In genomic region chr19:40403262-40403984, GRCh38 we compare ENCODE assay signal across 9 cellular contexts. TPM values are rescaled to one million over a fixed set of nuclear protein-coding genes. Genes with fewer than 3 reads are reported as not detected.
DNase-seq lines count a peak whose midpoint lies in the region; ATAC-seq and TF ChIP-seq lines count a peak whose summit lies in the region.
"Had no signal": no experiment of that assay in that cellular context is flagged by ENCODE, and none has a peak within 500 bp of the region (broad histone marks: within the 10 kb centered on the region; RNA-seq: fewer than 3 reads in every experiment).

No MANE protein-coding gene starts in this region.

- H3K4me1 ChIP-seq in OCI-LY7 (ENCODE audit: insufficient read depth, low read length, poor library complexity, severe bottlenecking) = peaks cover 28% of the 10 kb centered on the region
- peaks cover 17 to 28% (median 26%) of the 10 kb centered on the region in 4 donors for H3K4me1 ChIP-seq in esophagus muscularis mucosa

- H4K20me1 ChIP-seq in OCI-LY7 (ENCODE audit: insufficient read depth, low read length) = no peaks in the 10 kb centered on the region

- H3K4me1 Mint-ChIP-seq in naive B cell = peaks cover 22 to 35% (median 26%) of the 10 kb centered on the region in 3 donors
- peaks cover 42% of the 10 kb centered on the region for H3K4me1 Mint-ChIP-seq in stimulated activated memory B cell treated with anti-CD40 and anti-IgM and Interleukin-4, amounts not matched to agents 10 μg/mL and 1 μg/mL and 100 μg/mL, for 72 hours

- H3K79me2 ChIP-seq in OCI-LY7 (ENCODE audit: insufficient read depth, low read depth, low read length) = no peaks in the 10 kb centered on the region

- peak overlapping the region; percentile 77 to 99 (median 96) for H3K4me3 Mint-ChIP-seq in naive B cell
- peak overlapping the region; percentile 91 for H3K4me3 Mint-ChIP-seq in stimulated activated memory B cell treated with anti-CD40 and anti-IgM and Interleukin-4, amounts not matched to agents 10 μg/mL and 1 μg/mL and 100 μg/mL, for 72 hours

- no TSS peak for BruUV-seq in OCI-LY7 (replicated peaks; lab: Mats Ljungman, UMichigan)

- TF ChIP-seq EP300 in esophagus muscularis mucosa (IDR thresholded peaks at IDR 0.05) = no peak

- ATAC-seq in GM19351 (IDR thresholded peaks at IDR 0.05; ENCODE audit: unreplicated experiment) = peak; percentile 69
- ATAC-seq in naive B cell (ENCODE audit: low read depth in 2 of 2) = peak; percentile 66 to 70
- ATAC-seq in stimulated activated memory B cell treated with anti-CD40 and anti-IgM and Interleukin-4, amounts not matched to agents 10 μg/mL and 1 μg/mL and 100 μg/mL, for 72 hours = peak; percentile 90

- no peaks in the 10 kb centered on the region for H3K9me2 ChIP-seq in OCI-LY7 (ENCODE audit: insufficient read depth, low read length)

- TF ChIP-seq POLR2A in esophagus muscularis mucosa (IDR thresholded peaks at IDR 0.05; ENCODE audit: low read depth) = no peak

- H3K4me2 ChIP-seq in OCI-LY7 (ENCODE audit: low read length) = peak overlapping the region; percentile 99

- H3K9me3 Mint-ChIP-seq in naive B cell = peaks cover 0 to 4% (median 0%) of the 10 kb centered on the region in 7 donors
- H3K9me3 Mint-ChIP-seq in stimulated activated memory B cell treated with anti-CD40 and anti-IgM and Interleukin-4, amounts not matched to agents 10 μg/mL and 1 μg/mL and 100 μg/mL, for 72 hours = no peaks in the 10 kb centered on the region

- DNase-seq in C1 segment of cervical spinal cord (lab: John Stamatoyannopoulos, UW) (peak in 10 of 14 donors; percentile 5 to 65 (median 24)), HK-2 (ENCODE audit: unreplicated experiment) (peak; percentile 97), OCI-LY7 (ENCODE audit: low spot score) (peak; percentile 93), activated T-cell treated with anti-CD3 and anti-CD28 coated beads for 48 hours (ENCODE audit: low read depth) (peak; percentile 78), esophagus muscularis mucosa (ENCODE audit: extremely low spot score) (peak; percentile 98), naive B cell (peak; percentile 74)

- intact Hi-C loops in OCI-LY7 (cut with micrococcal nuclease; ENCODE audit: unreplicated experiment) (loop anchor here (5.0 to 10.0 kb wide), 2 partner anchors 56 to 99 kb away; partner anchors contain the start of genes C19orf47 and PLD3), esophagus muscularis mucosa (cut with DNase I) (no loop called here)

- H3K36me3 ChIP-seq in OCI-LY7 (ENCODE audit: insufficient read depth, low read length) = no peaks in the 10 kb centered on the region
- no peaks in the 10 kb centered on the region for H3K36me3 ChIP-seq in esophagus muscularis mucosa

- H2AFZ ChIP-seq in OCI-LY7 (ENCODE audit: low read length) = peak overlapping the region; percentile 95

- H3K27ac ChIP-seq in OCI-LY7 (ENCODE audit: low read depth, low read length, poor library complexity, severe bottlenecking) (peak overlapping the region; percentile 66), esophagus muscularis mucosa (replicated peaks in 1 of 4) (peak overlapping the region; percentile 85 to 93 (median 90))

- peak overlapping the region in 5 of 6 donors; percentile 64 to 96 (median 83) for H3K27ac Mint-ChIP-seq in naive B cell
- H3K27ac Mint-ChIP-seq in stimulated activated memory B cell treated with anti-CD40 and anti-IgM and Interleukin-4, amounts not matched to agents 10 μg/mL and 1 μg/mL and 100 μg/mL, for 72 hours = peak overlapping the region; percentile 67

- POLR2A ChIA-PET in OCI-LY7 (lab: Charles Lee) = interaction anchor here (0.7 to 1.6 kb wide), 6 partner anchors 8 to 1367 kb away, joined by 3 to 7 read pairs (median 4); partner anchors contain the start of genes C19orf47 and PLD3

- CTCF ChIA-PET in OCI-LY7 (lab: Charles Lee; ENCODE audit: unreplicated experiment) = interaction anchor here (0.5 to 0.6 kb wide), 2 partner anchors 47 to 569 kb away, joined by 3 to 7 read pairs; partner anchors contain the start of gene DYRK1B

- peak overlapping the region; percentile 73 for H3K4me3 ChIP-seq in OCI-LY7 (ENCODE audit: low read depth, low read length, poor library complexity, severe bottlenecking)
- peak overlapping the region; percentile 59 to 75 (median 63) for H3K4me3 ChIP-seq in esophagus muscularis mucosa

- H3K27me3 Mint-ChIP-seq in naive B cell = peaks cover 0 to 29% (median 23%) of the 10 kb centered on the region in 3 donors
- H3K27me3 Mint-ChIP-seq in stimulated activated memory B cell treated with anti-CD40 and anti-IgM and Interleukin-4, amounts not matched to agents 10 μg/mL and 1 μg/mL and 100 μg/mL, for 72 hours = peaks cover 11% of the 10 kb centered on the region

- TF ChIP-seq CTCF in OCI-LY7 (conservative IDR thresholded peaks at IDR 0.05; ENCODE audit: low read length) (no peak), esophagus muscularis mucosa (IDR thresholded peaks at IDR 0.05) (peak in 1 of 3 experiments; percentile 4)

- H3K9me3 ChIP-seq in OCI-LY7 (ENCODE audit: low read length) = no peaks in the 10 kb centered on the region
- no peaks in the 10 kb centered on the region for H3K9me3 ChIP-seq in esophagus muscularis mucosa

- H3K27me3 ChIP-seq in esophagus muscularis mucosa = no peaks in the 10 kb centered on the region

- 0% methylated on average over 33 of the region's 41 CpGs for WGBS in esophagus muscularis mucosa

- no peaks in the 10 kb centered on the region for H3K36me3 Mint-ChIP-seq in naive B cell
- peaks cover 7% of the 10 kb centered on the region for H3K36me3 Mint-ChIP-seq in stimulated activated memory B cell treated with anti-CD40 and anti-IgM and Interleukin-4, amounts not matched to agents 10 μg/mL and 1 μg/mL and 100 μg/mL, for 72 hours

RNA-seq across cellular contexts. Expression of gene PRX, which starts 9.8 kb away (rescaled TPM):
- total RNA-seq in OCI-LY7 (2014; rRNA removed; shearing (Covaris generic)) = 1.8 and 2.2 TPM in 2 replicates
- total RNA-seq in OCI-LY7 (2022) = 4.0 and 4.9 TPM in 2 replicates
- total RNA-seq in esophagus muscularis mucosa = 10 to 100 TPM in 2 of 4 donors, 1 to 10 TPM in 2; 5.8 to 12.4 (median 8.8) TPM
- under 1 TPM in 4 of 6 donors, not detected in 2; 0.05 to 0.38 (median 0.23) TPM for polyA plus RNA-seq in naive B cell (ENCODE audit: low read depth in 6 of 6)

RNA-seq across cellular contexts. Expression of gene HIPK4, which starts 13.4 kb away (rescaled TPM):
- not detected in 2 replicates for total RNA-seq in OCI-LY7 (2014; rRNA removed; shearing (Covaris generic))
- total RNA-seq in OCI-LY7 (2022) = not detected in 2 replicates
- under 1 TPM; under 0.01 to 0.63 (median 0.42) TPM for total RNA-seq in esophagus muscularis mucosa
- polyA plus RNA-seq in naive B cell (ENCODE audit: low read depth in 6 of 6) = not detected
- total RNA-seq: T-helper 2 cell treated with Interferon-gamma antibody and Interleukin-4, amounts not matched to agents 100 ng/mL and 5 ng/mL, for 36 hours had no signal

RNA-seq across cellular contexts. Expression of gene SERTAD1, which starts 22.4 kb away (rescaled TPM):
- 5.0 and 5.7 TPM in 2 replicates for total RNA-seq in OCI-LY7 (2014; rRNA removed; shearing (Covaris generic))
- 5.5 and 6.1 TPM in 2 replicates for total RNA-seq in OCI-LY7 (2022)
- total RNA-seq in esophagus muscularis mucosa = 10 to 100 TPM; 13.7 to 73.1 (median 22.5) TPM
- polyA plus RNA-seq in naive B cell (ENCODE audit: low read depth in 6 of 6) = 10 to 100 TPM in 4 of 6 donors, 1 to 10 TPM in 2; 8.7 to 23.0 (median 13.0) TPM

RNA-seq across cellular contexts. Expression of gene SERTAD3, which starts 40.7 kb away (rescaled TPM):
- 12.2 and 15.7 TPM in 2 replicates for total RNA-seq in OCI-LY7 (2014; rRNA removed; shearing (Covaris generic))
- total RNA-seq in OCI-LY7 (2022) (18.6 and 21.3 TPM in 2 replicates), esophagus muscularis mucosa (10 to 100 TPM; 18.3 to 47.2 (median 37.8) TPM)
- polyA plus RNA-seq in naive B cell (ENCODE audit: low read depth in 6 of 6) = 10 to 100 TPM in 5 of 6 donors, 1 to 10 TPM in 1; 9.8 to 17.6 (median 13.3) TPM

RNA-seq across cellular contexts. Expression of gene PLD3, which starts 54.9 kb away (rescaled TPM):
- total RNA-seq in OCI-LY7 (2014; rRNA removed; shearing (Covaris generic)) = 84.0 and 109 TPM in 2 replicates
- 111 and 114 TPM in 2 replicates for total RNA-seq in OCI-LY7 (2022)
- 100 to 1,000 TPM; 206 to 280 (median 223) TPM for total RNA-seq in esophagus muscularis mucosa
- 10 to 100 TPM; 28.2 to 46.5 (median 37.2) TPM for polyA plus RNA-seq in naive B cell (ENCODE audit: low read depth in 6 of 6)

Comparison
In these comparisons a context has a peak if more than half of its experiments do, and no peak if none do; other contexts are left out.
1. Peak in every context shown above with its lines: DNase-seq, ATAC-seq, H3K4me3 ChIP-seq and H3K27ac ChIP-seq.
2. DNase-seq: peak in every context shown above with its lines; median percentile 98 in esophagus muscularis mucosa; 97 in HK-2; 93 in OCI-LY7; 78 in activated T-cell treated with anti-CD3 and anti-CD28 coated beads for 48 hours; 74 in naive B cell; 24 in C1 segment of cervical spinal cord.